In the genomic region with DNA sequence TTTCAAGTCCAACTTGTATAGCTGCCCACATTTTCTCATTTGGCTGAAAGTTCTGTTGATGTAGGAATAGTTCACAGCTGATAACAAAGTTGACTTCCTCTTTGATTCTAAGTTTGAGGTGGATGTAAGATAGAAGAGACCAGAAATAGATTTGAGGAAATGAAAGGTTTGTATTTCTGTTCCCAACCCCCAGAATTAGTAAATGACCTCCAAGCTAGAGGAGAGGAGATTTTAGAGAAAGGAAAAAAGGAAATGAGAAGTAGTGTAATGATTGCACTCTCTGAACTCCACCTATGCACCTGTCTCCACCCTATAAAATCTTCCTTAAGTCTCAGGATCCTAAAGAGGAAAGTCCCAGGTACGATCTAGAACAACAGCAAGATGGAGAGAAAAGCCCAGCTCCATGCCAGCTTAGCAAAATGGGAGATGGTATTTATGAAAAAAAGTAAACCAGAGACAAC, we compare ENCODE assay signal across 14 cellular contexts.
DNase-seq lines count a peak whose midpoint lies in the region; ATAC-seq and TF ChIP-seq lines count a peak whose summit lies in the region.
"Had no signal": no experiment of that assay in that cellular context is flagged by ENCODE, and none has a peak within 500 bp of the region (broad histone marks: within the 10 kb centered on the region; RNA-seq: fewer than 3 reads in every experiment).

No MANE protein-coding gene starts in this region.

- no peak overlapping the region for H3K4me3 ChIP-seq in hepatocyte
- H3K4me3 ChIP-seq: neural progenitor cell had no signal

- peaks cover 3% of the 10 kb centered on the region for H3K4me1 ChIP-seq in hepatocyte (ENCODE audit: insufficient read depth)
- H3K4me1 ChIP-seq: neural progenitor cell had no signal

- H3K27me3 ChIP-seq in hepatocyte, result no peaks in the 10 kb centered on the region

- peak; percentile 93 for ATAC-seq in GM18909 (IDR thresholded peaks at IDR 0.05; ENCODE audit: poor library complexity, unreplicated experiment)
- ATAC-seq in HG02623 (IDR thresholded peaks at IDR 0.05; ENCODE audit: unreplicated experiment), result peak; percentile 91
- ATAC-seq in HG03469 (IDR thresholded peaks at IDR 0.05; ENCODE audit: unreplicated experiment), result peak; percentile 89
- ATAC-seq: T-cell had no signal

- no peak overlapping the region for H3K27ac ChIP-seq in hepatocyte
- H3K27ac ChIP-seq: neural progenitor cell had no signal

- H2AFZ ChIP-seq in hepatocyte, result no peak overlapping the region
- H2AFZ ChIP-seq: neural progenitor cell had no signal

- H3K4me2 ChIP-seq in hepatocyte, result no peak overlapping the region
- H3K4me2 ChIP-seq: neural progenitor cell had no signal

- H4K20me1 ChIP-seq in hepatocyte (ENCODE audit: insufficient read depth, poor library complexity, severe bottlenecking), result no peaks in the 10 kb centered on the region

- H3K9me2 ChIP-seq in hepatocyte (replicated peaks; ENCODE audit: insufficient read depth), result no peaks in the 10 kb centered on the region

- no peaks in the 10 kb centered on the region for H3K9me3 ChIP-seq in hepatocyte (ENCODE audit: low read depth)

- TF ChIP-seq CTCF in hepatocyte (IDR thresholded peaks at IDR 0.05; ENCODE audit: poor library complexity), result no peak

- DNase-seq in germinal center (ENCODE audit: low spot score) (peak; percentile 35), NCI-H1048 (lab: John Stamatoyannopoulos, UW) (no peak), hepatocyte (ENCODE audit: low spot score) (no peak), NCI-H446 treated with DMSO at 0.1 percent for 48 hours (lab: John Stamatoyannopoulos, UW) (no peak)
- DNase-seq in stimulated activated CD4-positive, alpha-beta T cell treated with anti-CD3 and anti-CD28 coated beads, Interleukin-12 subunit alpha, Interleukin-12 subunit beta, amount 100 ng/mL, for 4 hours, result no peak
- DNase-seq: dermis blood vessel endothelial cell; DMS53; NCI-H2171; stimulated activated CD4-positive, alpha-beta T cell treated with anti-CD3 and anti-CD28 coated beads, Interleukin-4, amount 100 ng/mL, for 24 hours; T-cell had no signal

- 90% methylated on average over 1 of the region's 1 CpG for WGBS in hepatocyte (ENCODE audit: low lambda C conversion rate, missing lambda C conversion rate)

- H3K79me2 ChIP-seq in hepatocyte, result no peaks in the 10 kb centered on the region

- no peaks in the 10 kb centered on the region for H3K36me3 ChIP-seq in hepatocyte (replicated peaks; ENCODE audit: insufficient read depth, low read depth)
- H3K36me3 ChIP-seq: neural progenitor cell had no signal
